34 cellular contexts compared by ENCODE assay signal in genomic region chr1:29565490-29565889, GRCh38.
"Had no signal": no experiment of that assay in that cellular context is flagged by ENCODE, and none has a peak within 500 bp of the region (broad histone marks: within the 10 kb centered on the region; RNA-seq: fewer than 3 reads in every experiment).

No MANE protein-coding gene starts in this region.

- H3K4me3 Mint-ChIP-seq: activated B cell treated with CpG ODN at 0.5 μM for 24 hours; activated CD4-positive, alpha-beta memory T cell treated with anti-CD3 and anti-CD28 coated beads for 36 hours; activated CD4-positive, alpha-beta T cell treated with anti-CD3 and anti-CD28 coated beads, Interleukin-2, amount 10 ng/mL, durations not matched to agents 24 days and 14 days; activated CD8-positive, alpha-beta T cell treated with anti-CD3 and anti-CD28 coated beads for 36 hours; activated naive CD4-positive, alpha-beta T cell treated with anti-CD3 and anti-CD28 coated beads for 36 hours; activated naive CD8-positive, alpha-beta T cell treated with anti-CD3 and anti-CD28 coated beads for 36 hours; activated T-cell treated with anti-CD3 and anti-CD28 coated beads, Interleukin-2, amount 50 U/mL, for 4 hours; activated T-cell treated with anti-CD3 and anti-CD28 coated beads, Interleukin-2, amount 50 U/mL, for 72 hours; activated T-helper 1 cell treated with anti-CD3 and anti-CD28 coated beads, Interleukin-12 subunit alpha, Interleukin-12 subunit beta, Interleukin-2, Interleukin-4 antibody, amounts not matched to agents 30 ng/mL and 10 ng/mL and 1 ng/mL, durations not matched to agents 14 hours and 24 hours and 36 hours; T-helper 1 cell treated with Interleukin-12 subunit alpha and Interleukin-12 subunit beta and Interleukin-4 antibody, amounts not matched to agents 30 μg/mL and 1 μg/mL, for 36 hours; T-helper 2 cell treated with Interferon-gamma antibody and Interleukin-4, amounts not matched to agents 5 μg/mL and 100 μg/mL, for 36 hours had no signal

- H3K36me3 Mint-ChIP-seq: activated naive CD8-positive, alpha-beta T cell treated with anti-CD3 and anti-CD28 coated beads for 36 hours had no signal

- H3K27ac Mint-ChIP-seq: activated B cell treated with CpG ODN at 0.5 μM for 24 hours; activated CD4-positive, alpha-beta memory T cell treated with anti-CD3 and anti-CD28 coated beads for 36 hours; activated CD4-positive, alpha-beta T cell treated with anti-CD3 and anti-CD28 coated beads, Interleukin-2, amount 10 ng/mL, durations not matched to agents 24 days and 14 days; activated CD8-positive, alpha-beta T cell treated with anti-CD3 and anti-CD28 coated beads for 36 hours; activated naive CD4-positive, alpha-beta T cell treated with anti-CD3 and anti-CD28 coated beads for 36 hours; activated naive CD4-positive, alpha-beta T cell treated with anti-CD3 and anti-CD28 coated beads, Interleukin-2, amount 50 U/mL, for 72 hours; activated naive CD8-positive, alpha-beta T cell treated with anti-CD3 and anti-CD28 coated beads for 36 hours; activated T-cell treated with anti-CD3 and anti-CD28 coated beads, Interleukin-2, amount 50 U/mL, for 72 hours; activated T-helper 1 cell treated with anti-CD3 and anti-CD28 coated beads, Interleukin-12 subunit alpha, Interleukin-12 subunit beta, Interleukin-2, Interleukin-4 antibody, amounts not matched to agents 30 ng/mL and 10 ng/mL and 1 ng/mL, durations not matched to agents 14 hours and 24 hours and 36 hours; activated T-helper 2 cell treated with anti-CD3 and anti-CD28 coated beads, Interferon-gamma antibody, Interleukin-2, Interleukin-4, amounts not matched to agents 10 μg/mL and 5 μg/mL and 100 μg/mL, durations not matched to agents 14 hours and 24 hours and 36 hours; T-helper 1 cell treated with Interleukin-12 subunit alpha and Interleukin-12 subunit beta and Interleukin-4 antibody, amounts not matched to agents 30 μg/mL and 1 μg/mL, for 36 hours; T-helper 2 cell treated with Interferon-gamma antibody and Interleukin-4, amounts not matched to agents 5 μg/mL and 100 μg/mL, for 36 hours had no signal

- H3K27ac ChIP-seq: adrenal gland, body of pancreas, brain microvascular endothelial cell, breast epithelium, VCaP had no signal

- H3K4me3 ChIP-seq: adrenal gland, body of pancreas, breast epithelium had no signal

- DNase-seq: activated B cell treated with CpG ODN at 0.5 μM for 24 hours; activated CD4-positive, alpha-beta memory T cell treated with anti-CD3 and anti-CD28 coated beads for 36 hours; activated CD4-positive, alpha-beta T cell treated with anti-CD3 and anti-CD28 coated beads for 4 hours; activated CD4-positive, alpha-beta T cell treated with anti-CD3 and anti-CD28 coated beads, Interleukin-2, amount 10 ng/mL, durations not matched to agents 24 days and 14 days; activated CD4-positive, alpha-beta T cell treated with anti-CD3 and anti-CD28 coated beads, Interleukin-2, amount 50 U/mL, for 1 hour; activated CD4-positive, alpha-beta T cell treated with anti-CD3 and anti-CD28 coated beads, Interleukin-2, amount 50 U/mL, for 4 hours; activated CD4-positive, CD25-positive, alpha-beta regulatory T cell treated with anti-CD3 and anti-CD28 coated beads, Interleukin-2, amount 50 U/mL, for 72 hours; activated CD8-positive, alpha-beta memory T cell treated with anti-CD3 and anti-CD28 coated beads, Interleukin-2, amount 50 U/mL, for 4 hours; activated CD8-positive, alpha-beta T cell treated with anti-CD3 and anti-CD28 coated beads for 36 hours; activated effector memory CD4-positive, alpha-beta T cell treated with Interleukin-2 at 50 U/mL for 16 hours; activated gamma-delta T cell treated with Interleukin-2 at 50 U/mL for 16 hours; activated naive CD4-positive, alpha-beta T cell; activated naive CD4-positive, alpha-beta T cell treated with anti-CD3 and anti-CD28 coated beads for 36 hours; activated naive CD4-positive, alpha-beta T cell treated with anti-CD3 and anti-CD28 coated beads, Interleukin-2, amount 50 U/mL, for 16 hours; activated naive CD8-positive, alpha-beta T cell treated with anti-CD3 and anti-CD28 coated beads for 36 hours; activated T-cell treated with anti-CD3 and anti-CD28 coated beads for 4 hours; activated T-cell treated with anti-CD3 and anti-CD28 coated beads, Interleukin-2, amount 50 U/mL, for 1 hour; activated T-cell treated with anti-CD3 and anti-CD28 coated beads, Interleukin-2, amount 50 U/mL, for 4 hours; activated T-cell treated with anti-CD3 and anti-CD28 coated beads, Interleukin-2, amount 50 U/mL, for 72 hours; adrenal gland; amniotic stem cell; aorta; body of pancreas; brain microvascular endothelial cell; central memory CD4-positive, alpha-beta T cell; T-helper 2 cell; T-helper 9 cell had no signal

- H3K27me3 ChIP-seq: adrenal gland, body of pancreas, brain microvascular endothelial cell, breast epithelium had no signal

- H3K27me3 Mint-ChIP-seq: activated B cell treated with CpG ODN at 0.5 μM for 24 hours; activated CD8-positive, alpha-beta T cell treated with anti-CD3 and anti-CD28 coated beads for 36 hours; activated naive CD8-positive, alpha-beta T cell treated with anti-CD3 and anti-CD28 coated beads for 36 hours had no signal

- ATAC-seq: activated CD8-positive, alpha-beta T cell treated with anti-CD3 and anti-CD28 coated beads for 36 hours; activated naive CD4-positive, alpha-beta T cell treated with anti-CD3 and anti-CD28 coated beads, Interleukin-2, amount 50 U/mL, for 72 hours; activated T-cell treated with anti-CD3 and anti-CD28 coated beads, Interleukin-2, amount 50 U/mL, for 4 hours; activated T-cell treated with anti-CD3 and anti-CD28 coated beads, Interleukin-2, amount 50 U/mL, for 72 hours; body of pancreas had no signal

- H3K36me3 ChIP-seq: adrenal gland, brain microvascular endothelial cell, breast epithelium had no signal

- H3K4me1 Mint-ChIP-seq: activated B cell treated with CpG ODN at 0.5 μM for 24 hours; activated naive CD8-positive, alpha-beta T cell treated with anti-CD3 and anti-CD28 coated beads for 36 hours had no signal

- H3K4me1 ChIP-seq: adrenal gland, body of pancreas, breast epithelium had no signal
